Comparison of ENCODE assay signal across 21 cellular contexts in genomic region chr6:30234361-30234760, GRCh38.
"Had no signal": no experiment of that assay in that cellular context is flagged by ENCODE, and none has a peak within 500 bp of the region (broad histone marks: within the 10 kb centered on the region; RNA-seq: fewer than 3 reads in every experiment).

No MANE protein-coding gene starts in this region.

- H3K79me2 ChIP-seq: hepatocyte, parathyroid adenoma had no signal

- H3K9me3 Mint-ChIP-seq: activated B cell treated with CpG ODN at 0.5 μM for 24 hours; activated CD4-positive, alpha-beta T cell treated with anti-CD3 and anti-CD28 coated beads, Interleukin-2, amount 10 ng/mL, durations not matched to agents 24 days and 14 days; brain; central memory CD8-positive, alpha-beta T cell; naive thymus-derived CD8-positive, alpha-beta T cell had no signal

- H3K27ac ChIP-seq: coronary artery, hepatocyte, left lung, neutrophil, parathyroid adenoma had no signal

- H3K9ac ChIP-seq: parathyroid adenoma had no signal

- H3K4me3 ChIP-seq: coronary artery, hepatocyte, left lung, mucosa of descending colon had no signal

- H3K27ac Mint-ChIP-seq: activated B cell treated with CpG ODN at 0.5 μM for 24 hours; activated CD4-positive, alpha-beta T cell treated with anti-CD3 and anti-CD28 coated beads, Interleukin-2, amount 10 ng/mL, durations not matched to agents 24 days and 14 days; activated CD8-positive, alpha-beta T cell treated with anti-CD3 and anti-CD28 coated beads, Interleukin-2, amount 10 ng/mL, durations not matched to agents 7 days and 5 days; activated naive CD8-positive, alpha-beta T cell; brain; naive thymus-derived CD8-positive, alpha-beta T cell; stimulated activated effector memory CD8-positive, alpha-beta T cell treated with anti-CD3 and anti-CD28 coated beads, Interleukin-12 subunit alpha, Interleukin-12 subunit beta, amount 100 ng/mL, for 72 hours had no signal

- H2AFZ ChIP-seq: hepatocyte, parathyroid adenoma had no signal

- H3K4me1 Mint-ChIP-seq: activated B cell treated with CpG ODN at 0.5 μM for 24 hours; activated CD4-positive, alpha-beta T cell treated with anti-CD3 and anti-CD28 coated beads, Interleukin-2, amount 10 ng/mL, durations not matched to agents 24 days and 14 days; brain; central memory CD8-positive, alpha-beta T cell; naive thymus-derived CD8-positive, alpha-beta T cell; stimulated activated effector memory CD8-positive, alpha-beta T cell treated with anti-CD3 and anti-CD28 coated beads, Interleukin-12 subunit alpha, Interleukin-12 subunit beta, amount 100 ng/mL, for 72 hours had no signal

- H3K9me3 ChIP-seq: left lung, mucosa of descending colon, neutrophil had no signal

- DNase-seq: activated B cell treated with CpG ODN at 0.5 μM for 24 hours; activated CD4-positive, alpha-beta T cell treated with anti-CD3 and anti-CD28 coated beads, Interleukin-2, amount 10 ng/mL, durations not matched to agents 24 days and 14 days; activated CD8-positive, alpha-beta memory T cell treated with anti-CD3 and anti-CD28 coated beads, Interleukin-2, amount 50 U/mL, for 4 hours; activated CD8-positive, alpha-beta T cell treated with anti-CD3 and anti-CD28 coated beads, Interleukin-2, amount 10 ng/mL, durations not matched to agents 7 days and 5 days; activated gamma-delta T cell; activated T-cell treated with anti-CD3 and anti-CD28 coated beads, Interleukin-2, amount 50 U/mL, for 48 hours; amygdala; kidney; left lung; mucosa of descending colon; naive thymus-derived CD8-positive, alpha-beta T cell; stimulated activated CD4-positive, alpha-beta T cell treated with anti-CD3 and anti-CD28 coated beads, Interleukin-12 subunit alpha, Interleukin-12 subunit beta, amount 100 ng/mL, for 4 hours; stimulated activated CD4-positive, alpha-beta T cell treated with anti-CD3 and anti-CD28 coated beads, Interleukin-2, amount 100 ng/mL, for 24 hours had no signal

- ATAC-seq: activated CD8-positive, alpha-beta T cell treated with anti-CD3 and anti-CD28 coated beads, Interleukin-2, amount 10 ng/mL, durations not matched to agents 7 days and 5 days; left lung; mucosa of descending colon; naive thymus-derived CD8-positive, alpha-beta T cell; stimulated activated effector memory CD8-positive, alpha-beta T cell treated with anti-CD3 and anti-CD28 coated beads, Interleukin-12 subunit alpha, Interleukin-12 subunit beta, amount 100 ng/mL, for 72 hours had no signal

- H3K4me1 ChIP-seq: left lung, parathyroid adenoma had no signal

- H3K36me3 Mint-ChIP-seq: brain; naive thymus-derived CD8-positive, alpha-beta T cell; stimulated activated effector memory CD8-positive, alpha-beta T cell treated with anti-CD3 and anti-CD28 coated beads, Interleukin-12 subunit alpha, Interleukin-12 subunit beta, amount 100 ng/mL, for 72 hours had no signal

- H3K4me2 ChIP-seq: hepatocyte had no signal

- H3K27me3 ChIP-seq: left lung had no signal

- H3K4me3 Mint-ChIP-seq: activated B cell treated with CpG ODN at 0.5 μM for 24 hours; activated CD4-positive, alpha-beta T cell treated with anti-CD3 and anti-CD28 coated beads, Interleukin-2, amount 10 ng/mL, durations not matched to agents 24 days and 14 days; activated CD8-positive, alpha-beta T cell treated with anti-CD3 and anti-CD28 coated beads, Interleukin-2, amount 10 ng/mL, durations not matched to agents 7 days and 5 days; activated naive CD8-positive, alpha-beta T cell; brain; central memory CD8-positive, alpha-beta T cell; naive thymus-derived CD8-positive, alpha-beta T cell; stimulated activated effector memory CD8-positive, alpha-beta T cell treated with anti-CD3 and anti-CD28 coated beads, Interleukin-12 subunit alpha, Interleukin-12 subunit beta, amount 100 ng/mL, for 72 hours had no signal

- H3K36me3 ChIP-seq: left lung, neutrophil had no signal
